ENCODE assay signal across 23 cellular contexts in the genomic region with DNA sequence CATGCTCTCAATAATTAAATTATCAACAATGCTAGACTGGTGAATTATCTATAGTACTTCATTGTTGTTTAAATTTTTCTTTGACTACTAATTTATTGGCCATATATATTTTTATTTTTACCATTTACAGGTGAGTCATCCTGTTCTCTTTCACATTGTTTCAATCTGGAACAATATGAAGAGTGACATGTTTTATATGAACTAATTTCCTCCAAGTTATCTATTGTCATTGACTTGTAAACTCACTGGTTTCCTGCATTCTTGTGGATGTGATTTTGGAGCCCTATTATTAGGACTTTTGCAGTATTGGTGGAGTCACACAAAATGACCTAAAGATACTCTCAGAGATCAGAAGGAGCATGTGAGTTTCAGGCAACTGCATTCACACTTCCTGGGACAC.
DNase-seq lines count a peak whose midpoint lies in the region; ATAC-seq, FAIRE-seq and TF ChIP-seq lines count a peak whose summit lies in the region.
"Had no signal": no experiment of that assay in that cellular context is flagged by ENCODE, and none has a peak within 500 bp of the region (broad histone marks: within the 10 kb centered on the region; RNA-seq: fewer than 3 reads in every experiment).

No MANE protein-coding gene starts in this region.

- no peak overlapping the region for H4K12ac ChIP-seq in trophoblast cell (ENCODE audit: low read depth, low read length)

- TF ChIP-seq CTCF in SK-N-SH (IDR thresholded peaks at IDR 0.05): no peak
- no peak for TF ChIP-seq CTCF in endothelial cell of umbilical vein (IDR thresholded peaks at IDR 0.05; ENCODE audit: extremely low read depth in 1 of 2, insufficient read depth in 1 of 2, low read depth in 1 of 2, low read length in 2 of 2)
- TF ChIP-seq CTCF in pancreas (IDR thresholded peaks at IDR 0.05): no peak
- TF ChIP-seq CTCF in glutamatergic neuron (IDR thresholded peaks at IDR 0.05; ENCODE audit: partially characterized antibody, unreplicated experiment): no peak

- H3K4me1 ChIP-seq in SK-N-SH (ENCODE audit: control insufficient read depth in 1 of 2, insufficient read depth in 2 of 2, low read depth in 1 of 2, low read length in 1 of 2) (no peaks in the 10 kb centered on the region), endothelial cell of umbilical vein (ENCODE audit: control insufficient read depth, extremely low read depth, insufficient read depth, low read length) (peaks cover 20% of the 10 kb centered on the region), pancreas (peaks cover 0 to 5% (median 0%) of the 10 kb centered on the region in 3 donors), trophoblast cell (ENCODE audit: control insufficient read depth in 1 of 2, insufficient read depth in 2 of 2, low read length in 2 of 2) (peaks cover 0 to 4% of the 10 kb centered on the region in 2 experiments)

- no peak overlapping the region for H3K27ac Mint-ChIP-seq in glutamatergic neuron (ENCODE audit: unreplicated experiment)
- H3K27ac Mint-ChIP-seq: CD14-positive monocyte; CD4-positive, alpha-beta T cell; CD8-positive, alpha-beta memory T cell; GM23338; H9 had no signal

- intact Hi-C loops in endothelial cell of umbilical vein (cut with micrococcal nuclease): loop anchor here (1.0 to 2.0 kb wide), 6 partner anchors 8 to 294 kb away; no protein-coding TSS in a partner anchor
- intact Hi-C loops in pancreas (cut with DNase I): no loop called here

- ATAC-seq in SK-N-SH treated with all-trans-retinoic acid at 6 μM for 48 hours (no peak), pancreas (no peak)
- ATAC-seq: GM23338, HCT116 had no signal

- H3K79me2 ChIP-seq in SK-N-SH (ENCODE audit: insufficient read depth): no peaks in the 10 kb centered on the region
- H3K79me2 ChIP-seq in endothelial cell of umbilical vein (ENCODE audit: control insufficient read depth, insufficient read depth, low read length): no peaks in the 10 kb centered on the region
- no peaks in the 10 kb centered on the region for H3K79me2 ChIP-seq in trophoblast cell (ENCODE audit: control insufficient read depth, insufficient read depth, low read length, poor library complexity)

- H4K20me1 ChIP-seq in SK-N-SH (ENCODE audit: insufficient read depth) (no peaks in the 10 kb centered on the region), endothelial cell of umbilical vein (replicated peaks; ENCODE audit: control insufficient read depth, extremely low read depth, insufficient read depth, low read length) (no peaks in the 10 kb centered on the region)
- H4K20me1 ChIP-seq: BLaER1 treated with 17β-estradiol and CSF1 and Interleukin-3, amounts not matched to agents 10 nM and 100 nM had no signal

- H4K91ac ChIP-seq in trophoblast cell (ENCODE audit: low read depth, low read length): no peak overlapping the region

- no peak overlapping the region for H3K23ac ChIP-seq in trophoblast cell (ENCODE audit: low read length)

- H3K9me3 ChIP-seq in SK-N-SH (no peaks in the 10 kb centered on the region), endothelial cell of umbilical vein (replicated peaks; ENCODE audit: control insufficient read depth, insufficient read depth, low read length) (peaks cover 2% of the 10 kb centered on the region), pancreas (no peaks in the 10 kb centered on the region), trophoblast cell (ENCODE audit: insufficient read depth, low read depth, low read length) (peaks cover 4% of the 10 kb centered on the region)
- H3K9me3 ChIP-seq: BE2C had no signal

- TF ChIP-seq EP300 in SK-N-SH (IDR thresholded peaks at IDR 0.05; ENCODE audit: borderline replicate concordance in 1 of 2, low read depth in 1 of 2, low read length in 1 of 2): no peak

- CTCF ChIA-PET in SK-N-SH (lab: Yijun Ruan, JAX): interaction anchor here (1.3 kb wide), 1 partner anchor 10 kb away, joined by 3 read pairs; no protein-coding TSS in a partner anchor
- CTCF ChIA-PET in endothelial cell of umbilical vein (lab: Charles Lee): interaction anchor here (1.0 to 4.7 kb wide), 6 partner anchors 10 to 484 kb away, joined by 3 to 37 read pairs (median 4); no protein-coding TSS in a partner anchor

- no peak overlapping the region for H2BK5ac ChIP-seq in trophoblast cell (ENCODE audit: low read depth, low read length, poor library complexity)

- no peak for TF ChIP-seq POLR2A in endothelial cell of umbilical vein (IDR thresholded peaks at IDR 0.05; ENCODE audit: low read depth, low read length)

- no peak overlapping the region for H2BK120ac ChIP-seq in trophoblast cell (ENCODE audit: insufficient read depth, low read length, poor library complexity)

- DNase-seq in SK-N-SH: no peak
- DNase-seq in endothelial cell of umbilical vein (ENCODE audit: low read depth, low spot score): peak; percentile 78
- no peak for DNase-seq in pancreas
- no peak for DNase-seq in trophoblast cell
- no peak for DNase-seq in glutamatergic neuron
- DNase-seq: ACHN; AML-193; BE2C; CD4-positive, alpha-beta T cell; CD8-positive, alpha-beta memory T cell; DMS 273 treated with DMSO at 0.1 percent for 48 hours; DMS79; GF-D8; H9 had no signal

- TF ChIP-seq RAD21 in SK-N-SH (IDR thresholded peaks at IDR 0.05; ENCODE audit: low read length): no peak

- H3K4me2 ChIP-seq in SK-N-SH (no peak overlapping the region), endothelial cell of umbilical vein (ENCODE audit: insufficient read depth, low read length) (peak overlapping the region; percentile 45), trophoblast cell (ENCODE audit: low read length) (no peak overlapping the region)
- H3K4me2 ChIP-seq: BLaER1 treated with 17β-estradiol and CSF1 and Interleukin-3, amounts not matched to agents 10 nM and 100 nM; GM23338 had no signal

- H2BK12ac ChIP-seq in trophoblast cell (ENCODE audit: low read length): no peak overlapping the region

- H3K36me3 ChIP-seq in SK-N-SH (replicated peaks in 1 of 2; ENCODE audit: control insufficient read depth in 1 of 2, insufficient read depth in 2 of 2, low read length in 1 of 2) (no peaks in the 10 kb centered on the region), endothelial cell of umbilical vein (ENCODE audit: control insufficient read depth in 2 of 2, extremely low read depth in 1 of 2, insufficient read depth in 2 of 2, low read length in 2 of 2) (no peaks in the 10 kb centered on the region), pancreas (no peaks in the 10 kb centered on the region), trophoblast cell (ENCODE audit: control insufficient read depth in 1 of 2, insufficient read depth in 2 of 2, low read length in 2 of 2) (no peaks in the 10 kb centered on the region)
- H3K36me3 ChIP-seq: BE2C; BLaER1 treated with 17β-estradiol and CSF1 and Interleukin-3, amounts not matched to agents 10 nM and 100 nM had no signal

- no peaks in the 10 kb centered on the region for H3K4me1 Mint-ChIP-seq in glutamatergic neuron (ENCODE audit: low read depth, unreplicated experiment)
- H3K4me1 Mint-ChIP-seq: CD8-positive, alpha-beta memory T cell; GM23338; H9 had no signal

- H3K36me3 Mint-ChIP-seq in glutamatergic neuron (ENCODE audit: unreplicated experiment): no peaks in the 10 kb centered on the region
- H3K36me3 Mint-ChIP-seq: CD14-positive monocyte had no signal

- H3K27me3 Mint-ChIP-seq in glutamatergic neuron (ENCODE audit: unreplicated experiment): peaks cover 2% of the 10 kb centered on the region
- H3K27me3 Mint-ChIP-seq: CD8-positive, alpha-beta memory T cell had no signal

- no peak overlapping the region for H3K4ac ChIP-seq in trophoblast cell (ENCODE audit: low read depth, low read length)

- H2AFZ ChIP-seq in SK-N-SH (ENCODE audit: low read depth) (peak overlapping the region; percentile 7; the same call in 1 of the 2 replicates), endothelial cell of umbilical vein (ENCODE audit: low read depth, low read length) (peak overlapping the region; percentile 70), trophoblast cell (ENCODE audit: insufficient read depth, low read length, poor library complexity) (no peak overlapping the region)
- H2AFZ ChIP-seq: GM23338 had no signal

- POLR2A ChIA-PET in SK-N-SH (lab: Yijun Ruan, JAX): no interaction called here
- POLR2A ChIA-PET in endothelial cell of umbilical vein (lab: Charles Lee): no interaction called here

- dilution Hi-C loops in endothelial cell of umbilical vein (cut with MboI; ENCODE audit: extremely low pct_ligation_motif_present, low sequenced_read_pairs): no loop called here

- H3K27ac ChIP-seq in SK-N-SH (ENCODE audit: low read depth in 2 of 2, low read length in 1 of 2) (peak overlapping the region in 1 of 2 experiments; percentile 7; a peak in 1 of 4 replicates), endothelial cell of umbilical vein (ENCODE audit: insufficient read depth, low read depth, low read length) (peak overlapping the region; percentile 90), pancreas (no peak overlapping the region), trophoblast cell (ENCODE audit: low read depth, low read length) (no peak overlapping the region)
- H3K27ac ChIP-seq: 22Rv1; BLaER1 treated with 17β-estradiol and CSF1 and Interleukin-3, amounts not matched to agents 10 nM and 100 nM had no signal

- FAIRE-seq in endothelial cell of umbilical vein (lab: Jason Lieb, UNC) (peak; percentile 18), pancreas (lab: Jason Lieb, UNC) (peak; percentile 47)
- FAIRE-seq: A204.1, GM12891, GM18507 had no signal

- no peaks in the 10 kb centered on the region for H3K9me1 ChIP-seq in endothelial cell of umbilical vein (replicated peaks; ENCODE audit: control insufficient read depth, extremely low read depth, insufficient read depth, low read length)

- no peak overlapping the region for H3K18ac ChIP-seq in trophoblast cell (ENCODE audit: low read length)

- BruUV-seq in endothelial cell of umbilical vein (replicated peaks; lab: Mats Ljungman, UMichigan): no TSS peak

- H3K9ac ChIP-seq in SK-N-SH (no peak overlapping the region), endothelial cell of umbilical vein (replicated peaks; ENCODE audit: extremely low read depth, insufficient read depth, low read length) (peak overlapping the region; percentile 56), trophoblast cell (ENCODE audit: low read length) (no peak overlapping the region)
- H3K9ac ChIP-seq: BLaER1 treated with 17β-estradiol and CSF1 and Interleukin-3, amounts not matched to agents 10 nM and 100 nM had no signal

- H3K79me1 ChIP-seq in trophoblast cell (ENCODE audit: low read length): no peaks in the 10 kb centered on the region

- no peaks in the 10 kb centered on the region for H3F3A ChIP-seq in SK-N-SH (replicated peaks; ENCODE audit: insufficient read depth)

- no peak overlapping the region for H2AK5ac ChIP-seq in trophoblast cell (ENCODE audit: low read length)

- no peak overlapping the region for H3K4me3 Mint-ChIP-seq in glutamatergic neuron (ENCODE audit: unreplicated experiment)
- H3K4me3 Mint-ChIP-seq: CD14-positive monocyte; CD4-positive, alpha-beta T cell; CD8-positive, alpha-beta memory T cell; GM23338; H9 had no signal

- no peak overlapping the region for H3K14ac ChIP-seq in trophoblast cell (ENCODE audit: low read length)

- H3K9me3 Mint-ChIP-seq in glutamatergic neuron (ENCODE audit: unreplicated experiment): peaks cover 4% of the 10 kb centered on the region

- no peaks in the 10 kb centered on the region for H3K9me2 ChIP-seq in SK-N-SH

- H4K8ac ChIP-seq in trophoblast cell (ENCODE audit: low read depth, low read length): no peak overlapping the region

- no peaks in the 10 kb centered on the region for H3K27me3 ChIP-seq in SK-N-SH (ENCODE audit: insufficient read depth)
- no peaks in the 10 kb centered on the region for H3K27me3 ChIP-seq in endothelial cell of umbilical vein (ENCODE audit: control insufficient read depth in 2 of 2, insufficient read depth in 2 of 2, low read length in 2 of 2)
- no peaks in the 10 kb centered on the region for H3K27me3 ChIP-seq in pancreas
- H3K27me3 ChIP-seq in trophoblast cell (ENCODE audit: insufficient read depth, low read length): no peaks in the 10 kb centered on the region
- H3K27me3 ChIP-seq: BE2C; BLaER1 treated with 17β-estradiol and CSF1 and Interleukin-3, amounts not matched to agents 10 nM and 100 nM had no signal

- H3K4me3 ChIP-seq in SK-N-SH (ENCODE audit: low read depth in 2 of 2, low read length in 1 of 2) (no peak overlapping the region), endothelial cell of umbilical vein (replicated peaks in 1 of 3; ENCODE audit: insufficient read depth in 1 of 3, low read depth in 1 of 3, low read length in 3 of 3) (no peak overlapping the region), pancreas (no peak overlapping the region), trophoblast cell (ENCODE audit: low read depth, low read length) (no peak overlapping the region)
- H3K4me3 ChIP-seq: BLaER1 treated with 17β-estradiol and CSF1 and Interleukin-3, amounts not matched to agents 10 nM and 100 nM; GM23338 had no signal
